Comparison of ENCODE assay signal across 9 cellular contexts in the genomic region with DNA sequence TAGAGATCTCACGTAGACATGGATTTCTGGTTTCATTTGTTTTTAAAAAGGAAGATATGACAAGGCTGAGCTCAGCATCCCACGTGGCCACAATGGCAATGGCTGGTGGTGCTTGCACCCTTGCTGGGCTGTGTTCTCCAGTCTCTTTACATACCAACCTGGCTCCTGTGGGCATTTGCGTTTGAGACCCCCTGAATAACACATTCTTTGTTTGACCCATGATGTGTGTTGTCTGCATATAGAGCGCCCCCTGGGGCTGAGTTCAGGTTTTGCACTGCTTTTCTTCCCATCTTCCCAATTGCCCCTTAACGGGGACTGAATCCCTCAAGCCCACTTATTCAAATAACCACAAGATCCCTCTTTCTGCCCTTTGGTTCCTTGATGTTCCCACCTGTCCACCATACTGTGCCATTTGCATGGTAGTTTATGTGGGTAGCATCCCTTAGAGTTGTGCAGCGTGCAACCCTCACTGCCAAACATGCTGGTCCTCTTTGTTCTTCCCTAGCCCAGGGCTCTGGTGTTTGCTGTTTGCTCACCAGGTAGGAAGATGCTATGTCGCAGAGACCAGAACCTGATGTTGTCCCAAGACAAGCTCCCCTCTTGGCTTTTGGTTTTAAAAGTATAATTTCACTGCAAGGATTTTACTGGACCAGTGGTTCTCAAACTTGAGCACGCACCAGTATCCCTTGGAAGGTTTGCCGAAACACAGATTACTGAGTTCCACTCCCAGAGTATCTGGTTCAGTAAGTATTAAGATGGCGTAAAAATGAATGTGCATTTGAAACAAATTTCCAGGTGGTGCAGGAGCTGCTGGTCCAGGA. TPM values are rescaled to one million over a fixed set of nuclear protein-coding genes. Genes with fewer than 3 reads are reported as not detected.
DNase-seq lines count a peak whose midpoint lies in the region; ATAC-seq and TF ChIP-seq lines count a peak whose summit lies in the region.
"Had no signal": no experiment of that assay in that cellular context is flagged by ENCODE, and none has a peak within 500 bp of the region (broad histone marks: within the 10 kb centered on the region; RNA-seq: fewer than 3 reads in every experiment).

No MANE protein-coding gene starts in this region.

- intact Hi-C loops in colonic mucosa (cut with DNase I): loop anchor here (10.0 kb wide), 1 partner anchor 135 kb away; no protein-coding TSS in a partner anchor

- no peaks in the 10 kb centered on the region for H3K27me3 ChIP-seq in AG04450 (ENCODE audit: control insufficient read depth, insufficient read depth, low read length)
- H3K27me3 ChIP-seq in colonic mucosa: no peaks in the 10 kb centered on the region
- peaks cover 5% of the 10 kb centered on the region for H3K27me3 ChIP-seq in neutrophil
- H3K27me3 ChIP-seq in MG63: no peaks in the 10 kb centered on the region

- H3K4me1 ChIP-seq in colonic mucosa (no peaks in the 10 kb centered on the region), neutrophil (ENCODE audit: control insufficient read depth in 1 of 2, insufficient read depth in 1 of 2, low read depth in 1 of 2, low read length in 1 of 2) (no peaks in the 10 kb centered on the region)

- DNase-seq in AG04450 (ENCODE audit: low read depth, low spot score): no peak
- peak; percentile 1 for DNase-seq in T-helper 22 cell (ENCODE audit: low read depth)
- peak; percentile 33 for DNase-seq in colonic mucosa
- DNase-seq in MG63: no peak
- no peak for DNase-seq in OCI-M2 (lab: John Stamatoyannopoulos, UW; ENCODE audit: unreplicated experiment)
- no peak for DNase-seq in SKM-1 (lab: John Stamatoyannopoulos, UW; ENCODE audit: unreplicated experiment)

- TF ChIP-seq CTCF in AG04450 (IDR thresholded peaks at IDR 0.05; ENCODE audit: low read depth, low read length) (peak; percentile 59), colonic mucosa (IDR thresholded peaks at IDR 0.05) (peak; percentile 61), neutrophil (IDR thresholded peaks at IDR 0.05) (peak; percentile 32)

- H3K9ac ChIP-seq in colonic mucosa (ENCODE audit: low read depth in 2 of 2, low read length in 2 of 2): no peak overlapping the region

- CTCF ChIA-PET in AG04450 (lab: Charles Lee): interaction anchor here (0.6 to 1.5 kb wide), 4 partner anchors 15 to 637 kb away, joined by 3 to 4 read pairs (median 4); no protein-coding TSS in a partner anchor

- POLR2A ChIA-PET in AG04450 (lab: Yijun Ruan, JAX): no interaction called here

- H3K4me3 ChIP-seq in AG04450 (ENCODE audit: low read depth, low read length): no peak overlapping the region
- no peak overlapping the region for H3K4me3 ChIP-seq in colonic mucosa
- H3K4me3 ChIP-seq in neutrophil (ENCODE audit: low read depth in 1 of 2, low read length in 1 of 2): no peak overlapping the region
- H3K4me3 ChIP-seq in MG63: no peak overlapping the region
- H3K4me3 ChIP-seq: HAP-1 had no signal

- H3K9me3 ChIP-seq in AG04450 (ENCODE audit: control insufficient read depth, insufficient read depth, low read length) (no peaks in the 10 kb centered on the region), colonic mucosa (no peaks in the 10 kb centered on the region), neutrophil (no peaks in the 10 kb centered on the region), MG63 (no peaks in the 10 kb centered on the region)
- H3K9me3 ChIP-seq: HAP-1 had no signal

- ATAC-seq in GM18909 (IDR thresholded peaks at IDR 0.05; ENCODE audit: poor library complexity, unreplicated experiment): peak; percentile 42

- no peak overlapping the region for H3K27ac ChIP-seq in AG04450 (ENCODE audit: low read depth, low read length)
- H3K27ac ChIP-seq in colonic mucosa: no peak overlapping the region
- H3K27ac ChIP-seq in neutrophil: no peak overlapping the region

- H3K36me3 ChIP-seq in colonic mucosa (no peaks in the 10 kb centered on the region), neutrophil (no peaks in the 10 kb centered on the region), MG63 (no peaks in the 10 kb centered on the region)
- H3K36me3 ChIP-seq: HAP-1 had no signal

RNA-seq across cellular contexts. Expression of gene NKD1, which starts 38.5 kb away (rescaled TPM):
- not detected in 2 replicates for polyA plus RNA-seq in AG04450 (2011; rRNA removed)
- polyA minus RNA-seq in AG04450 (2011; rRNA and poly(A)+ RNA removed): not detected in 2 replicates
- 1 to 10 TPM; 2.3 TPM for total RNA-seq in colonic mucosa
- 0.07 and 0.12 TPM in 2 replicates for total RNA-seq in MG63 (2014; rRNA removed; shearing (Covaris generic); ENCODE audit: low replicate concordance)

Comparison
In these comparisons a context has a peak if more than half of its experiments do, and no peak if none do; other contexts are left out.
1. DNase-seq: peak in T-helper 22 cell (single experiment) and colonic mucosa (single experiment); none in AG04450 (single experiment), MG63 (single experiment), OCI-M2 (single experiment) and SKM-1 (single experiment).
2. Peak in every context shown above with its lines, with median percentiles within 50 percentile points of each other: CTCF ChIP-seq.